8 cellular contexts compared by ENCODE assay signal in the genomic region with DNA sequence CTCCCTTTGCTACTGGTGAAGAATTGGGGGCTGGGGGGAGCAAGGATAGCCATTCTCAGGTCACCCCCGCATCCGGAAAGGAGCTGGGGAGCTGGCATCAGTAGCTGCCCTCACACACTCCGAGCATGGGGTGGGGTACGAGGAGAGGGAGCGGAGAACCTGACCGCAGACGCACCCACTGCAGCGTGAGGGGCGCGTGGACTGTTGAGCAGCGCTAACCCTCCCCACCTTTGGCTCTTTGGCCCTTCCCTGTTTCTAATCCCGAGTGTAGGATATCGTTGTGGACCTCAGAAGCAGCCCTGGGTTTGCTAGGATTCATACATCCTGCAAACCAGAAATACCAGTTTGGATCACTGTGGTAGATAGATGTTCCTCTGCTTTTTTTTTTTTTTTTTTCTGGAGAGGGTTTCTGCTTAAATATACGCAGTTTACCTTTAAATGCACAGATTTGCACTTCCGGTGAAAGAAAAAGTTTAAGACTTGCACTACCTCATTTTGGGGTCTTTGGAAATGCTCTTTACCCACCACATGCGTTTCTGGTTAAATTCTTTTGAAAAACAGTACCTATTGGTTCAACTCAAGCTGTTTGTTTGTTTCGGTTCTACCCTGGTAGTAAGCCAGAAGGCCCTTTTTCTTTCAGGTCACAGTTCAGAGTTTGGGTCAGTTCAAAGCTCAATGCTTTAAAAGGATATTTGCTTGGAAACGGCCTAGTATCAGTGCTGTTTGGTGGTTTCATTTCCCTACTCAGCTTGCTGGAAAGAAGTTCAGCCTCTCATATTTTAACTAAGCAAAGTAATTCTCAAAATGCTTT. TPM values are rescaled to one million over a fixed set of nuclear protein-coding genes. Genes with fewer than 3 reads are reported as not detected.
DNase-seq lines count a peak whose midpoint lies in the region; ATAC-seq, FAIRE-seq and TF ChIP-seq lines count a peak whose summit lies in the region.

No MANE protein-coding gene starts in this region.

- POLR2A ChIA-PET in A549 (lab: Yijun Ruan, JAX): interaction anchor here (0.7 to 5.5 kb wide), 3 partner anchors 15 to 218 kb away, joined by 6 to 24 read pairs (median 9); a partner anchor contains a TSS

- peak overlapping the region; percentile 88 for H3K4me2 ChIP-seq in A549
- H3K4me2 ChIP-seq in parathyroid adenoma (ENCODE audit: low read length): peak overlapping the region; percentile 62

- CTCF ChIA-PET in A549 (lab: Yijun Ruan, JAX): interaction anchor here (0.7 to 1.6 kb wide), 6 partner anchors 12 to 139 kb away, joined by 3 to 4 read pairs (median 3); no protein-coding TSS in a partner anchor
- CTCF ChIA-PET in activated naive CD4-positive, alpha-beta T cell treated with anti-CD3 and anti-CD28 coated beads for 36 hours (lab: Charles Lee): interaction anchor here (0.6 kb wide), 2 partner anchors 12 to 68 kb away, joined by 3 to 5 read pairs; no protein-coding TSS in a partner anchor

- FAIRE-seq in A549 (lab: Jason Lieb, UNC): no peak

- H3K27me3 Mint-ChIP-seq in activated naive CD4-positive, alpha-beta T cell treated with anti-CD3 and anti-CD28 coated beads for 36 hours (ENCODE audit: low read depth): no peaks in the 10 kb centered on the region

- no peak for TF ChIP-seq EP300 in A549 (IDR thresholded peaks at IDR 0.05)

- TF ChIP-seq RAD21 in A549 (conservative IDR thresholded peaks at IDR 0.05 in 1 of 2, IDR thresholded peaks at IDR 0.05 in 1 of 2): no peak

- DNase-seq in A549 (ENCODE audit: low read depth in 1 of 2, low spot score in 1 of 2) (no peak), NCI-H226 (peak; percentile 3), Right ventricle myocardium superior (no peak), DMS153 treated with DMSO at 0.1 percent for 48 hours (lab: John Stamatoyannopoulos, UW; ENCODE audit: unreplicated experiment) (no peak)
- peak; percentile 47 for DNase-seq in activated naive CD4-positive, alpha-beta T cell treated with anti-CD3 and anti-CD28 coated beads for 36 hours

- WGBS in A549 (ENCODE audit: missing lambda C conversion rate): under 1% methylated on average over 17 of the region's 18 CpGs

- H3K9ac ChIP-seq in parathyroid adenoma: peak overlapping the region; percentile 28

- peak overlapping the region; percentile 83 for H3K4me3 ChIP-seq in A549
- H3K4me3 ChIP-seq in parathyroid adenoma (ENCODE audit: low read depth, low read length): peak overlapping the region; percentile 68

- no peaks in the 10 kb centered on the region for H3K9me3 Mint-ChIP-seq in activated naive CD4-positive, alpha-beta T cell treated with anti-CD3 and anti-CD28 coated beads for 36 hours

- H3K4me1 Mint-ChIP-seq in activated naive CD4-positive, alpha-beta T cell treated with anti-CD3 and anti-CD28 coated beads for 36 hours (ENCODE audit: low read depth): peaks cover 50% of the 10 kb centered on the region

- H3K27me3 ChIP-seq in parathyroid adenoma (ENCODE audit: control insufficient read depth, insufficient read depth, low read length): no peaks in the 10 kb centered on the region

- intact Hi-C loops in activated naive CD4-positive, alpha-beta T cell treated with anti-CD3 and anti-CD28 coated beads for 36 hours (cut with micrococcal nuclease): loop anchor here (1.0 to 10.0 kb wide), 11 partner anchors 15 to 751 kb away; a partner anchor contains a TSS
- intact Hi-C loops in Right ventricle myocardium superior (cut with DNase I): loop anchor here (10.0 kb wide), 1 partner anchor 67 kb away; a partner anchor contains a TSS

- H3K4me1 ChIP-seq in A549: peaks cover 41% of the 10 kb centered on the region
- peaks cover 14% of the 10 kb centered on the region for H3K4me1 ChIP-seq in parathyroid adenoma

- peaks cover 5% of the 10 kb centered on the region for H3K36me3 Mint-ChIP-seq in activated naive CD4-positive, alpha-beta T cell treated with anti-CD3 and anti-CD28 coated beads for 36 hours (ENCODE audit: low read depth)

- TF ChIP-seq CTCF in A549 (IDR thresholded peaks at IDR 0.05): no peak
- no peak for TF ChIP-seq CTCF in parathyroid adenoma (IDR thresholded peaks at IDR 0.05)

- H3K36me3 ChIP-seq in parathyroid adenoma (ENCODE audit: control insufficient read depth, insufficient read depth, low read length): no peaks in the 10 kb centered on the region

- H3K79me2 ChIP-seq in parathyroid adenoma: peaks cover 24% of the 10 kb centered on the region

- peak overlapping the region; percentile 90 to 99 for H3K27ac ChIP-seq in A549
- peak overlapping the region; percentile 88 for H3K27ac ChIP-seq in parathyroid adenoma

- peak; percentile 62 to 65 for ATAC-seq in A549
- peak; percentile 16 for ATAC-seq in GM18505 (IDR thresholded peaks at IDR 0.05; ENCODE audit: unreplicated experiment)
- peak; percentile 19 for ATAC-seq in HG03039 (IDR thresholded peaks at IDR 0.05; ENCODE audit: unreplicated experiment)
- peak; percentile 27 for ATAC-seq in Right ventricle myocardium superior (ENCODE audit: poor library complexity)

- H3K9me3 ChIP-seq in A549: no peaks in the 10 kb centered on the region
- no peaks in the 10 kb centered on the region for H3K9me3 ChIP-seq in parathyroid adenoma (ENCODE audit: control insufficient read depth, low read length)

- peak overlapping the region; percentile 46 for H2AFZ ChIP-seq in parathyroid adenoma

- peak overlapping the region; percentile 90 for H3K4me3 Mint-ChIP-seq in activated naive CD4-positive, alpha-beta T cell treated with anti-CD3 and anti-CD28 coated beads for 36 hours

- TF ChIP-seq POLR2A in A549 (IDR thresholded peaks at IDR 0.05; ENCODE audit: low read length) (no peak), GM18505 (IDR thresholded peaks at IDR 0.05; ENCODE audit: borderline replicate concordance, extremely low read depth, insufficient read depth, insufficient read length) (no peak)

- peak overlapping the region; percentile 86 for H3K27ac Mint-ChIP-seq in activated naive CD4-positive, alpha-beta T cell treated with anti-CD3 and anti-CD28 coated beads for 36 hours

TF ChIP-seq in A549, 52 proteins besides CTCF, POLR2A, EP300 and RAD21:
- TF ChIP-seq, protein P1, sequence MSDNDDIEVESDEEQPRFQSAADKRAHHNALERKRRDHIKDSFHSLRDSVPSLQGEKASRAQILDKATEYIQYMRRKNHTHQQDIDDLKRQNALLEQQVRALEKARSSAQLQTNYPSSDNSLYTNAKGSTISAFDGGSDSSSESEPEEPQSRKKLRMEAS (IDR thresholded peaks at IDR 0.05): 0 out of 2 replicates have a peak, but pooled peaks have one; percentile 4
- no peak for TF ChIP-seq FOSL2 (IDR thresholded peaks at IDR 0.05)
- no peak for TF ChIP-seq FOSL2 (CRISPR knock-in tag; IDR thresholded peaks at IDR 0.05)
- no peak for TF ChIP-seq RFX5 (IDR thresholded peaks at IDR 0.05)

RNA-seq across cellular contexts. Expression of a gene that starts 0.8 kb away (rescaled TPM):
- polyA plus RNA-seq in A549 (2011; rRNA removed) (8.6 and 11.1 TPM in 2 replicates), A549 (2017; fragmentation: RNase III; extraction: RNeasy Plus Mini Kit Qiagen cat#74134 plus additional on column Dnase treatment) (5.5 to 7.0 TPM (median 6.3 TPM) in 3 replicates)
- polyA plus RNA-seq in A549 (2012; cell fraction: cytosol; rRNA removed): 2.7 and 3.3 TPM in 2 replicates
- polyA plus RNA-seq in A549 (2012; cell fraction: nucleus; rRNA removed): 3.1 and 3.9 TPM in 2 replicates
- polyA minus RNA-seq in A549 (2011; rRNA and poly(A)+ RNA removed): 17.7 and 20.1 TPM in 2 replicates
- 10 to 100 TPM; 19.6 to 20.7 TPM for total RNA-seq in activated naive CD4-positive, alpha-beta T cell treated with anti-CD3 and anti-CD28 coated beads for 36 hours
- total RNA-seq in Right ventricle myocardium superior: 19.4 TPM

RNA-seq across cellular contexts. Expression of a gene that starts 33.2 kb away (rescaled TPM):
- polyA plus RNA-seq in A549 (2011; rRNA removed): 10.3 and 10.7 TPM in 2 replicates
- 7.4 and 10.1 TPM in 2 replicates for polyA plus RNA-seq in A549 (2012; cell fraction: cytosol; rRNA removed)
- 4.5 and 6.1 TPM in 2 replicates for polyA plus RNA-seq in A549 (2012; cell fraction: nucleus; rRNA removed)
- polyA plus RNA-seq in A549 (2017; fragmentation: RNase III; extraction: RNeasy Plus Mini Kit Qiagen cat#74134 plus additional on column Dnase treatment): 11.9 to 13.1 TPM (median 12.9 TPM) in 3 replicates
- polyA minus RNA-seq in A549 (2011; rRNA and poly(A)+ RNA removed): 11.0 and 11.9 TPM in 2 replicates
- total RNA-seq in activated naive CD4-positive, alpha-beta T cell treated with anti-CD3 and anti-CD28 coated beads for 36 hours: 10 to 100 TPM; 15.9 to 16.2 TPM
- total RNA-seq in Right ventricle myocardium superior: 0.11 TPM

Comparison
In these comparisons a context has a peak if more than half of its experiments do, and no peak if none do; other contexts are left out.
1. DNase-seq: peak in NCI-H226 (single experiment) and activated naive CD4-positive, alpha-beta T cell treated with anti-CD3 and anti-CD28 coated beads for 36 hours (single experiment); none in A549 (0 of 2), Right ventricle myocardium superior (single experiment) and DMS153 treated with DMSO at 0.1 percent for 48 hours (single experiment).
2. RNA of a gene that starts 33.2 kb away (total RNA-seq): 15.9 to 16.2 TPM in activated naive CD4-positive, alpha-beta T cell treated with anti-CD3 and anti-CD28 coated beads for 36 hours; 0.11 TPM in Right ventricle myocardium superior (single experiment); every median in the first group is over 10 times any median in the second.
3. Peak in every context shown above with its lines, with median percentiles within 50 percentile points of each other: ATAC-seq.